In genomic region chr10:18020523-18020922, GRCh38 we compare ENCODE assay signal across 38 cellular contexts.
"Had no signal": no experiment of that assay in that cellular context is flagged by ENCODE, and none has a peak within 500 bp of the region (broad histone marks: within the 10 kb centered on the region; RNA-seq: fewer than 3 reads in every experiment).

No MANE protein-coding gene starts in this region.

- ATAC-seq: activated CD8-positive, alpha-beta T cell treated with anti-CD3 and anti-CD28 coated beads for 36 hours; activated naive CD4-positive, alpha-beta T cell treated with anti-CD3 and anti-CD28 coated beads, Interleukin-2, amount 50 U/mL, for 72 hours; activated T-cell treated with anti-CD3 and anti-CD28 coated beads, Interleukin-2, amount 50 U/mL, for 4 hours; activated T-cell treated with anti-CD3 and anti-CD28 coated beads, Interleukin-2, amount 50 U/mL, for 72 hours; activated T-helper 17 cell treated with anti-CD3 and anti-CD28 coated beads, Interleukin-2, amount 50 U/mL, for 72 hours; body of pancreas had no signal

- H3K27me3 Mint-ChIP-seq: activated B cell treated with CpG ODN at 0.5 μM for 24 hours; activated CD4-positive, alpha-beta memory T cell treated with anti-CD3 and anti-CD28 coated beads for 36 hours; activated CD4-positive, alpha-beta T cell treated with anti-CD3 and anti-CD28 coated beads, Interleukin-2, amount 10 ng/mL, durations not matched to agents 24 days and 14 days; activated CD8-positive, alpha-beta T cell treated with anti-CD3 and anti-CD28 coated beads for 36 hours; activated naive CD8-positive, alpha-beta T cell treated with anti-CD3 and anti-CD28 coated beads for 36 hours; activated T-helper 17 cell treated with anti-CD3 and anti-CD28 coated beads, Interleukin-2, amount 50 U/mL, for 72 hours; central memory CD8-positive, alpha-beta T cell had no signal

- H3K36me3 ChIP-seq: adrenal gland, brain microvascular endothelial cell, breast epithelium, cardiac muscle cell had no signal

- H3K27me3 ChIP-seq: adrenal gland, body of pancreas, brain microvascular endothelial cell, breast epithelium, cardiac muscle cell had no signal

- H3K36me3 Mint-ChIP-seq: activated CD4-positive, alpha-beta memory T cell treated with anti-CD3 and anti-CD28 coated beads for 36 hours; activated naive CD4-positive, alpha-beta T cell treated with anti-CD3 and anti-CD28 coated beads, Interleukin-2, amount 50 U/mL, for 72 hours; activated naive CD8-positive, alpha-beta T cell treated with anti-CD3 and anti-CD28 coated beads for 36 hours had no signal

- H3K4me3 ChIP-seq: adrenal gland, body of pancreas, breast epithelium, cardiac muscle cell had no signal

- DNase-seq: activated B cell treated with CpG ODN at 0.5 μM for 24 hours; activated CD4-positive, alpha-beta memory T cell treated with anti-CD3 and anti-CD28 coated beads for 36 hours; activated CD4-positive, alpha-beta T cell treated with anti-CD3 and anti-CD28 coated beads for 4 hours; activated CD4-positive, alpha-beta T cell treated with anti-CD3 and anti-CD28 coated beads, Interleukin-2, amount 10 ng/mL, durations not matched to agents 24 days and 14 days; activated CD4-positive, alpha-beta T cell treated with anti-CD3 and anti-CD28 coated beads, Interleukin-2, amount 50 U/mL, for 1 hour; activated CD4-positive, alpha-beta T cell treated with anti-CD3 and anti-CD28 coated beads, Interleukin-2, amount 50 U/mL, for 4 hours; activated CD4-positive, CD25-positive, alpha-beta regulatory T cell treated with anti-CD3 and anti-CD28 coated beads, Interleukin-2, amount 50 U/mL, for 72 hours; activated CD8-positive, alpha-beta memory T cell treated with anti-CD3 and anti-CD28 coated beads, Interleukin-2, amount 50 U/mL, for 4 hours; activated CD8-positive, alpha-beta T cell treated with anti-CD3 and anti-CD28 coated beads for 36 hours; activated effector memory CD4-positive, alpha-beta T cell treated with anti-CD3 and anti-CD28 coated beads, Interleukin-2, amount 50 U/mL, for 16 hours; activated gamma-delta T cell treated with Interleukin-2 at 50 U/mL for 16 hours; activated naive CD4-positive, alpha-beta T cell; activated naive CD4-positive, alpha-beta T cell treated with anti-CD3 and anti-CD28 coated beads for 36 hours; activated naive CD4-positive, alpha-beta T cell treated with anti-CD3 and anti-CD28 coated beads, Interleukin-2, amount 50 U/mL, for 16 hours; activated naive CD8-positive, alpha-beta T cell treated with anti-CD3 and anti-CD28 coated beads for 36 hours; activated T-cell treated with anti-CD3 and anti-CD28 coated beads for 4 hours; activated T-cell treated with anti-CD3 and anti-CD28 coated beads, Interleukin-2, amount 50 U/mL, for 1 hour; activated T-cell treated with anti-CD3 and anti-CD28 coated beads, Interleukin-2, amount 50 U/mL, for 4 hours; activated T-cell treated with anti-CD3 and anti-CD28 coated beads, Interleukin-2, amount 50 U/mL, for 72 hours; adrenal gland; amniotic stem cell; aorta; body of pancreas; brain microvascular endothelial cell; caudate nucleus; cerebellar nuclear complex; T-helper 1 cell; T-helper 2 cell; T-helper 9 cell had no signal

- H3K4me3 Mint-ChIP-seq: activated B cell treated with CpG ODN at 0.5 μM for 24 hours; activated CD4-positive, alpha-beta memory T cell treated with anti-CD3 and anti-CD28 coated beads for 36 hours; activated CD4-positive, alpha-beta T cell treated with anti-CD3 and anti-CD28 coated beads, Interleukin-2, amount 10 ng/mL, durations not matched to agents 24 days and 14 days; activated CD8-positive, alpha-beta T cell treated with anti-CD3 and anti-CD28 coated beads for 36 hours; activated naive CD4-positive, alpha-beta T cell treated with anti-CD3 and anti-CD28 coated beads for 36 hours; activated naive CD8-positive, alpha-beta T cell treated with anti-CD3 and anti-CD28 coated beads for 36 hours; activated T-cell treated with anti-CD3 and anti-CD28 coated beads, Interleukin-2, amount 50 U/mL, for 4 hours; activated T-cell treated with anti-CD3 and anti-CD28 coated beads, Interleukin-2, amount 50 U/mL, for 72 hours; activated T-helper 1 cell treated with anti-CD3 and anti-CD28 coated beads, Interleukin-12 subunit alpha, Interleukin-12 subunit beta, Interleukin-2, Interleukin-4 antibody, amounts not matched to agents 30 ng/mL and 10 ng/mL and 1 ng/mL, durations not matched to agents 14 hours and 24 hours and 36 hours; activated T-helper 17 cell treated with anti-CD3 and anti-CD28 coated beads, Interleukin-2, amount 50 U/mL, for 72 hours; central memory CD8-positive, alpha-beta T cell; T-helper 1 cell treated with Interleukin-12 subunit alpha and Interleukin-12 subunit beta and Interleukin-4 antibody, amounts not matched to agents 30 μg/mL and 1 μg/mL, for 36 hours; T-helper 2 cell treated with Interferon-gamma antibody and Interleukin-4, amounts not matched to agents 5 μg/mL and 100 μg/mL, for 36 hours had no signal

- H3K27ac ChIP-seq: adrenal gland, body of pancreas, brain microvascular endothelial cell, breast epithelium, cardiac muscle cell, VCaP had no signal

- H3K9me3 ChIP-seq: adrenal gland, body of pancreas had no signal

- H3K4me1 ChIP-seq: adrenal gland, body of pancreas, breast epithelium had no signal

- H3K4me1 Mint-ChIP-seq: activated B cell treated with CpG ODN at 0.5 μM for 24 hours; activated CD4-positive, alpha-beta T cell treated with anti-CD3 and anti-CD28 coated beads, Interleukin-2, amount 10 ng/mL, durations not matched to agents 24 days and 14 days; activated naive CD8-positive, alpha-beta T cell treated with anti-CD3 and anti-CD28 coated beads for 36 hours; activated T-helper 17 cell treated with anti-CD3 and anti-CD28 coated beads, Interleukin-2, amount 50 U/mL, for 72 hours; central memory CD8-positive, alpha-beta T cell had no signal

- H3K27ac Mint-ChIP-seq: activated B cell treated with CpG ODN at 0.5 μM for 24 hours; activated CD4-positive, alpha-beta memory T cell treated with anti-CD3 and anti-CD28 coated beads for 36 hours; activated CD4-positive, alpha-beta T cell treated with anti-CD3 and anti-CD28 coated beads, Interleukin-2, amount 10 ng/mL, durations not matched to agents 24 days and 14 days; activated CD8-positive, alpha-beta T cell treated with anti-CD3 and anti-CD28 coated beads for 36 hours; activated naive CD4-positive, alpha-beta T cell treated with anti-CD3 and anti-CD28 coated beads for 36 hours; activated naive CD4-positive, alpha-beta T cell treated with anti-CD3 and anti-CD28 coated beads, Interleukin-2, amount 50 U/mL, for 72 hours; activated naive CD8-positive, alpha-beta T cell treated with anti-CD3 and anti-CD28 coated beads for 36 hours; activated T-cell treated with anti-CD3 and anti-CD28 coated beads, Interleukin-2, amount 50 U/mL, for 72 hours; activated T-helper 1 cell treated with anti-CD3 and anti-CD28 coated beads, Interleukin-12 subunit alpha, Interleukin-12 subunit beta, Interleukin-2, Interleukin-4 antibody, amounts not matched to agents 30 ng/mL and 10 ng/mL and 1 ng/mL, durations not matched to agents 14 hours and 24 hours and 36 hours; activated T-helper 17 cell treated with anti-CD3 and anti-CD28 coated beads, Interleukin-2, amount 50 U/mL, for 72 hours; T-helper 1 cell treated with Interleukin-12 subunit alpha and Interleukin-12 subunit beta and Interleukin-4 antibody, amounts not matched to agents 30 μg/mL and 1 μg/mL, for 36 hours; T-helper 2 cell treated with Interferon-gamma antibody and Interleukin-4, amounts not matched to agents 5 μg/mL and 100 μg/mL, for 36 hours had no signal
